1 cellular context compared by ENCODE assay signal in genomic region chr1:229273507-229274232, GRCh38.
A peak's percentile ranks its signal among the peaks of the same experiment; 100 is the strongest.
TF ChIP-seq lines count a peak whose summit lies in the region.

No MANE protein-coding gene starts in this region.

TF ChIP-seq in HepG2, 621 proteins besides CTCF, POLR2A, EP300 and RAD21 (continued from another document and continues in another):
- peak; percentile 87; the same call in 1 of the 2 replicates for TF ChIP-seq FOXK2 (IDR thresholded peaks at IDR 0.05)
- no peak for TF ChIP-seq EZH2 (conservative IDR thresholded peaks at IDR 0.05; ENCODE audit: low read depth, low read length)
- no peak for TF ChIP-seq THAP8 (CRISPR knock-in tag; IDR thresholded peaks at IDR 0.05; ENCODE audit: borderline replicate concordance)
- TF ChIP-seq HMG20B (CRISPR knock-in tag; conservative IDR thresholded peaks at IDR 0.05) = peak; percentile 65; the same call in 1 of the 2 replicates
- TF ChIP-seq HNRNPK (IDR thresholded peaks at IDR 0.05; ENCODE audit: low read depth, low read length, poor library complexity, severe bottlenecking) = no peak
- TF ChIP-seq AGO1 (IDR thresholded peaks at IDR 0.05; ENCODE audit: low read depth, low read length, poor library complexity, severe bottlenecking) = no peak
- TF ChIP-seq ZNF672 (CRISPR knock-in tag; IDR thresholded peaks at IDR 0.05) = no peak
- no peak for TF ChIP-seq ZNF713 (CRISPR knock-in tag; IDR thresholded peaks at IDR 0.05)
- no peak for TF ChIP-seq SP2 (CRISPR knock-in tag; IDR thresholded peaks at IDR 0.05)
- TF ChIP-seq GRHL1 (CRISPR knock-in tag; conservative IDR thresholded peaks at IDR 0.05) = no peak
- TF ChIP-seq TERF1 (CRISPR knock-in tag; IDR thresholded peaks at IDR 0.05) = no peak
- peak; percentile 63; the same call in 1 of the 2 replicates for TF ChIP-seq ZNF503 (CRISPR knock-in tag; IDR thresholded peaks at IDR 0.05)
- no peak for TF ChIP-seq JDP2 (CRISPR knock-in tag; IDR thresholded peaks at IDR 0.05; ENCODE audit: borderline replicate concordance)
- peak; percentile 92 for TF ChIP-seq RXRB (CRISPR knock-in tag; IDR thresholded peaks at IDR 0.05; ENCODE audit: borderline replicate concordance)
- no peak for TF ChIP-seq CREB1 (IDR thresholded peaks at IDR 0.05)
- TF ChIP-seq CREB1 (CRISPR knock-in tag; IDR thresholded peaks at IDR 0.05) = peak; percentile 75
- TF ChIP-seq ZNF879 (CRISPR knock-in tag; IDR thresholded peaks at IDR 0.05) = no peak
- TF ChIP-seq MTF2 (CRISPR knock-in tag; IDR thresholded peaks at IDR 0.05; ENCODE audit: borderline replicate concordance) = no peak
- TF ChIP-seq MXD1 (CRISPR knock-in tag; IDR thresholded peaks at IDR 0.05) = no peak
- no peak for TF ChIP-seq BORCS8-MEF2B (CRISPR knock-in tag; IDR thresholded peaks at IDR 0.05)
- no peak for TF ChIP-seq ZNF256 (CRISPR knock-in tag; conservative IDR thresholded peaks at IDR 0.05)
- TF ChIP-seq ISX (CRISPR knock-in tag; conservative IDR thresholded peaks at IDR 0.05) = no peak
- no peak; the same call in 1 of the 2 replicates for TF ChIP-seq ZNF343 (CRISPR knock-in tag; IDR thresholded peaks at IDR 0.05)
- peak; percentile 96 for TF ChIP-seq PAXIP1 (CRISPR knock-in tag; conservative IDR thresholded peaks at IDR 0.05)
- no peak for TF ChIP-seq ARHGAP35 (CRISPR knock-in tag; IDR thresholded peaks at IDR 0.05; ENCODE audit: borderline replicate concordance)
- TF ChIP-seq HOMEZ (CRISPR knock-in tag; IDR thresholded peaks at IDR 0.05; ENCODE audit: low read depth) = peak; percentile 66
- 0 out of 2 replicates have a peak, but pooled peaks have one; percentile 24 for TF ChIP-seq MAX (IDR thresholded peaks at IDR 0.05)
- peak in 1 of 2 experiments; percentile 62; a peak in 2 of 4 replicates for TF ChIP-seq HMGXB4 (CRISPR knock-in tag; IDR thresholded peaks at IDR 0.05; ENCODE audit: borderline replicate concordance in 1 of 2, low read depth in 1 of 2)
- peak; percentile 34; the same call in 1 of the 2 replicates for TF ChIP-seq ZNF264 (CRISPR knock-in tag; IDR thresholded peaks at IDR 0.05)
- TF ChIP-seq MEF2D (CRISPR knock-in tag; IDR thresholded peaks at IDR 0.05) = peak; percentile 46; the same call in 1 of the 2 replicates
- no peak for TF ChIP-seq THAP7 (CRISPR knock-in tag; IDR thresholded peaks at IDR 0.05)
- no peak for TF ChIP-seq ZNF747 (CRISPR knock-in tag; IDR thresholded peaks at IDR 0.05; ENCODE audit: borderline replicate concordance)
- TF ChIP-seq ZNF619 (CRISPR knock-in tag; IDR thresholded peaks at IDR 0.05) = no peak
- no peak for TF ChIP-seq IKZF4 (CRISPR knock-in tag; IDR thresholded peaks at IDR 0.05; ENCODE audit: borderline replicate concordance, low read depth, not compliant biosample characterization)
- no peak for TF ChIP-seq CENPX (CRISPR knock-in tag; IDR thresholded peaks at IDR 0.05)
- no peak; the same call in 1 of the 2 replicates for TF ChIP-seq TCF7L2 (IDR thresholded peaks at IDR 0.05; ENCODE audit: low read depth, low read length)
- peak; percentile 20; the same call in 1 of the 2 replicates for TF ChIP-seq ZNF350 (CRISPR knock-in tag; IDR thresholded peaks at IDR 0.05; ENCODE audit: borderline replicate concordance, low read depth)
- TF ChIP-seq HNF4A (CRISPR knock-in tag; IDR thresholded peaks at IDR 0.05) = peak; percentile 92
- TF ChIP-seq SRSF1 (optimal IDR thresholded peaks at IDR 0.05; ENCODE audit: low read depth, low read length) = no peak
- TF ChIP-seq HIC2 (CRISPR knock-in tag; IDR thresholded peaks at IDR 0.05; ENCODE audit: low read depth) = peak; percentile 61; the same call in 1 of the 2 replicates
- TF ChIP-seq YEATS2 (CRISPR knock-in tag; IDR thresholded peaks at IDR 0.05; ENCODE audit: borderline replicate concordance) = 0 out of 2 replicates have a peak, but pooled peaks have one; percentile 24
- TF ChIP-seq ZNF20 (CRISPR knock-in tag; IDR thresholded peaks at IDR 0.05) = no peak
- no peak for TF ChIP-seq MATR3 (CRISPR knock-in tag; IDR thresholded peaks at IDR 0.05)
- no peak for TF ChIP-seq ZNF567 (CRISPR knock-in tag; IDR thresholded peaks at IDR 0.05; ENCODE audit: borderline replicate concordance)
- TF ChIP-seq PLRG1 (conservative IDR thresholded peaks at IDR 0.05) = no peak
- no peak for TF ChIP-seq NFYC (CRISPR knock-in tag; IDR thresholded peaks at IDR 0.05)
- no peak for TF ChIP-seq TEF (CRISPR knock-in tag; IDR thresholded peaks at IDR 0.05)
- no peak for TF ChIP-seq PAX8 (CRISPR knock-in tag; IDR thresholded peaks at IDR 0.05; ENCODE audit: borderline replicate concordance)
- no peak for TF ChIP-seq ZFP41 (CRISPR knock-in tag; IDR thresholded peaks at IDR 0.05; ENCODE audit: borderline replicate concordance)
- TF ChIP-seq CCDC6 (CRISPR knock-in tag; IDR thresholded peaks at IDR 0.05) = no peak
- TF ChIP-seq SMAD3 (CRISPR knock-in tag; IDR thresholded peaks at IDR 0.05) = peak; percentile 62
- TF ChIP-seq ZNF724P (CRISPR knock-in tag; IDR thresholded peaks at IDR 0.05; ENCODE audit: borderline replicate concordance) = no peak
- no peak for TF ChIP-seq KLF11 (CRISPR knock-in tag; IDR thresholded peaks at IDR 0.05)
- TF ChIP-seq HDAC6 (IDR thresholded peaks at IDR 0.05; ENCODE audit: low read depth, low read length) = no peak
